ENCODE assay signal across 9 cellular contexts in genomic region chr13:26628706-26629105, GRCh38.
DNase-seq lines count a peak whose midpoint lies in the region; ATAC-seq and TF ChIP-seq lines count a peak whose summit lies in the region.
"Had no signal": no experiment of that assay in that cellular context is flagged by ENCODE, and none has a peak within 500 bp of the region (broad histone marks: within the 10 kb centered on the region; RNA-seq: fewer than 3 reads in every experiment).

No MANE protein-coding gene starts in this region.

- DNase-seq in COLO668 (lab: John Stamatoyannopoulos, UW; ENCODE audit: unreplicated experiment) (peak; percentile 36), HCT116 (ENCODE audit: low read depth, low spot score) (no peak), WERI-Rb-1 (peak; percentile 89), kidney epithelial cell (ENCODE audit: low read depth) (no peak), NCI-H2196 (lab: John Stamatoyannopoulos, UW; ENCODE audit: unreplicated experiment) (no peak)
- no peak for DNase-seq in activated CD8-positive, alpha-beta T cell treated with anti-CD3 and anti-CD28 coated beads, Interleukin-2, amount 10 ng/mL, durations not matched to agents 7 days and 5 days
- no peak for DNase-seq in activated CD4-positive, alpha-beta T cell treated with anti-CD3 and anti-CD28 coated beads, Interleukin-2, amount 50 U/mL, for 48 hours
- DNase-seq: NCI-H1436 had no signal

- H2AFZ ChIP-seq in HCT116 (ENCODE audit: low read depth, low read length, poor library complexity, severe bottlenecking), result no peak overlapping the region

- no peak overlapping the region for H3K4me2 ChIP-seq in HCT116 (ENCODE audit: low read length)

- H3K27me3 ChIP-seq in HCT116 (ENCODE audit: insufficient read depth, low read length) (no peaks in the 10 kb centered on the region), WERI-Rb-1 (ENCODE audit: insufficient read depth, low read depth, severe bottlenecking) (no peaks in the 10 kb centered on the region), kidney epithelial cell (ENCODE audit: control insufficient read depth, insufficient read depth, low read length) (no peaks in the 10 kb centered on the region)

- H3K4me3 Mint-ChIP-seq in activated CD8-positive, alpha-beta T cell treated with anti-CD3 and anti-CD28 coated beads, Interleukin-2, amount 10 ng/mL, durations not matched to agents 7 days and 5 days, result no peak overlapping the region

- no peak for TF ChIP-seq CTCF in HCT116 (IDR thresholded peaks at IDR 0.05 in 2 of 3, conservative IDR thresholded peaks at IDR 0.05 in 1 of 3; ENCODE audit: borderline replicate concordance in 1 of 3, insufficient read depth in 1 of 3, low read depth in 2 of 3, low read length in 2 of 3)
- TF ChIP-seq CTCF in WERI-Rb-1 (IDR thresholded peaks at IDR 0.05; ENCODE audit: low read depth, low read length), result peak; percentile 89
- TF ChIP-seq CTCF in kidney epithelial cell (IDR thresholded peaks at IDR 0.05; ENCODE audit: insufficient read depth, low read length, poor library complexity, severe bottlenecking), result peak; percentile 15

- intact Hi-C loops in HCT116 (cut with micrococcal nuclease), result no loop called here

- no peaks in the 10 kb centered on the region for H3K36me3 Mint-ChIP-seq in activated CD8-positive, alpha-beta T cell treated with anti-CD3 and anti-CD28 coated beads, Interleukin-2, amount 10 ng/mL, durations not matched to agents 7 days and 5 days (ENCODE audit: low read depth)

- no peak overlapping the region for H3K27ac Mint-ChIP-seq in activated CD8-positive, alpha-beta T cell treated with anti-CD3 and anti-CD28 coated beads, Interleukin-2, amount 10 ng/mL, durations not matched to agents 7 days and 5 days

- POLR2A ChIA-PET in HCT116 (lab: Charles Lee), result no interaction called here
- POLR2A ChIA-PET in activated CD8-positive, alpha-beta T cell treated with anti-CD3 and anti-CD28 coated beads, Interleukin-2, amount 10 ng/mL, durations not matched to agents 7 days and 5 days (lab: Charles Lee), result no interaction called here

- H3K9me3 ChIP-seq in HCT116 (ENCODE audit: control insufficient read depth in 1 of 2, insufficient read depth in 1 of 2, low read depth in 1 of 2, low read length in 2 of 2) (peaks cover 7 to 10% of the 10 kb centered on the region in 2 experiments; a peak in 2 of 4 replicates), WERI-Rb-1 (ENCODE audit: severe bottlenecking) (peaks cover 11% of the 10 kb centered on the region)

- RAD21 ChIA-PET in HCT116 (lab: Charles Lee; ENCODE audit: low non-redundant PET in 1 of 2, low total read pairs in 2 of 2, uncharacterized antibody in 2 of 2, unreplicated experiment in 2 of 2), result no interaction called here

- no peak for TF ChIP-seq RAD21 in HCT116 (IDR thresholded peaks at IDR 0.05; ENCODE audit: low read depth)

- no peaks in the 10 kb centered on the region for H3K27me3 Mint-ChIP-seq in activated CD8-positive, alpha-beta T cell treated with anti-CD3 and anti-CD28 coated beads, Interleukin-2, amount 10 ng/mL, durations not matched to agents 7 days and 5 days (ENCODE audit: low read depth)

- H3K79me2 ChIP-seq in HCT116 (ENCODE audit: insufficient read depth, low read length), result no peaks in the 10 kb centered on the region

- no peak for TF ChIP-seq POLR2A in HCT116 (IDR thresholded peaks at IDR 0.05; ENCODE audit: borderline replicate concordance, extremely low read depth, insufficient read depth, insufficient read length)

- peaks cover 9% of the 10 kb centered on the region for H3K9me3 Mint-ChIP-seq in activated CD8-positive, alpha-beta T cell treated with anti-CD3 and anti-CD28 coated beads, Interleukin-2, amount 10 ng/mL, durations not matched to agents 7 days and 5 days (ENCODE audit: insufficient read depth)

- CTCF ChIA-PET in HCT116 (lab: Charles Lee), result interaction anchor here (0.7 to 1.5 kb wide), 5 partner anchors 8 to 444 kb away, joined by 3 to 10 read pairs (median 3); no protein-coding TSS in a partner anchor
- CTCF ChIA-PET in activated CD8-positive, alpha-beta T cell treated with anti-CD3 and anti-CD28 coated beads, Interleukin-2, amount 10 ng/mL, durations not matched to agents 7 days and 5 days (lab: Charles Lee), result interaction anchor here (1.5 to 1.9 kb wide), 2 partner anchors 70 to 444 kb away, joined by 7 to 10 read pairs; no protein-coding TSS in a partner anchor

- H3K27ac ChIP-seq in HCT116 (ENCODE audit: low read depth, low read length), result no peak overlapping the region
- H3K27ac ChIP-seq in WERI-Rb-1, result peak overlapping the region; percentile 29

- no peak overlapping the region for H3K9ac ChIP-seq in HCT116 (ENCODE audit: low read length)

- BruUV-seq in HCT116 (replicated peaks; lab: Mats Ljungman, UMichigan), result no TSS peak

- H4K20me1 ChIP-seq in HCT116 (ENCODE audit: insufficient read depth), result no peaks in the 10 kb centered on the region

- H3K4me3 ChIP-seq in HCT116 (replicated peaks in 1 of 2; ENCODE audit: low read depth in 1 of 2, low read length in 2 of 2) (no peak overlapping the region), WERI-Rb-1 (ENCODE audit: low read depth, low read length) (no peak overlapping the region), kidney epithelial cell (ENCODE audit: low read depth, low read length) (no peak overlapping the region)

- no peaks in the 10 kb centered on the region for H3K4me1 Mint-ChIP-seq in activated CD8-positive, alpha-beta T cell treated with anti-CD3 and anti-CD28 coated beads, Interleukin-2, amount 10 ng/mL, durations not matched to agents 7 days and 5 days (ENCODE audit: low read depth)

- peak; percentile 53; the same call in 1 of the 2 replicates for ATAC-seq in HCT116
- no peak for ATAC-seq in activated CD8-positive, alpha-beta T cell treated with anti-CD3 and anti-CD28 coated beads, Interleukin-2, amount 10 ng/mL, durations not matched to agents 7 days and 5 days
- ATAC-seq in GM18517 (IDR thresholded peaks at IDR 0.05; ENCODE audit: unreplicated experiment), result no peak

- H3K36me3 ChIP-seq in HCT116 (ENCODE audit: control insufficient read depth in 1 of 2, insufficient read depth in 2 of 2, low read length in 2 of 2) (no peaks in the 10 kb centered on the region), WERI-Rb-1 (peaks cover 38% of the 10 kb centered on the region), kidney epithelial cell (ENCODE audit: control insufficient read depth, insufficient read depth, low read length) (no peaks in the 10 kb centered on the region)

- no peaks in the 10 kb centered on the region for H3K4me1 ChIP-seq in HCT116 (ENCODE audit: control insufficient read depth in 1 of 2, insufficient read depth in 2 of 2, low read length in 2 of 2)

- no peaks in the 10 kb centered on the region for H3K9me2 ChIP-seq in HCT116 (ENCODE audit: insufficient read depth)

TF ChIP-seq in HCT116, 20 proteins besides CTCF, POLR2A, EP300 and RAD21:
- TF ChIP-seq SP1 (IDR thresholded peaks at IDR 0.05; ENCODE audit: low read depth) (no peak), SRF (IDR thresholded peaks at IDR 0.05; ENCODE audit: low read depth) (no peak), YY1 (IDR thresholded peaks at IDR 0.05; ENCODE audit: extremely low read depth, insufficient replicate concordance, low read depth, low read length) (no peak), FOSL1 (IDR thresholded peaks at IDR 0.05; ENCODE audit: low read depth) (no peak), EGR1 (IDR thresholded peaks at IDR 0.05; ENCODE audit: low read depth) (no peak), ELF1 (IDR thresholded peaks at IDR 0.05; ENCODE audit: borderline replicate concordance, low read depth) (no peak), ZNF274 (IDR thresholded peaks at IDR 0.05; ENCODE audit: low read depth, low read length) (no peak), SIN3A (IDR thresholded peaks at IDR 0.05; ENCODE audit: low read depth) (no peak), ZFX (IDR thresholded peaks at IDR 0.05) (no peak), ZBTB33 (IDR thresholded peaks at IDR 0.05; ENCODE audit: extremely low read depth, insufficient replicate concordance, low read length) (no peak), TCF7L2 (IDR thresholded peaks at IDR 0.05; ENCODE audit: borderline replicate concordance, extremely low read depth, insufficient read depth, insufficient read length) (no peak), EZH2 (IDR thresholded peaks at IDR 0.05) (no peak), EZH2phosphoT487 (IDR thresholded peaks at IDR 0.05; ENCODE audit: borderline replicate concordance) (no peak), CEBPB (IDR thresholded peaks at IDR 0.05; ENCODE audit: low read depth) (no peak)
- TF ChIP-seq, protein P1, sequence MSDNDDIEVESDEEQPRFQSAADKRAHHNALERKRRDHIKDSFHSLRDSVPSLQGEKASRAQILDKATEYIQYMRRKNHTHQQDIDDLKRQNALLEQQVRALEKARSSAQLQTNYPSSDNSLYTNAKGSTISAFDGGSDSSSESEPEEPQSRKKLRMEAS (IDR thresholded peaks at IDR 0.05), result no peak
- TF ChIP-seq, protein P2, sequence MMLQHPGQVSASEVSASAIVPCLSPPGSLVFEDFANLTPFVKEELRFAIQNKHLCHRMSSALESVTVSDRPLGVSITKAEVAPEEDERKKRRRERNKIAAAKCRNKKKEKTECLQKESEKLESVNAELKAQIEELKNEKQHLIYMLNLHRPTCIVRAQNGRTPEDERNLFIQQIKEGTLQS (IDR thresholded peaks at IDR 0.05), result no peak

Comparison
In these comparisons a context has a peak if more than half of its experiments do, and no peak if none do; other contexts are left out.
1. DNase-seq: peak in COLO668 (single experiment) and WERI-Rb-1 (single experiment); none in HCT116 (single experiment), kidney epithelial cell (single experiment), activated CD8-positive, alpha-beta T cell treated with anti-CD3 and anti-CD28 coated beads, Interleukin-2, amount 10 ng/mL, durations not matched to agents 7 days and 5 days (single experiment), activated CD4-positive, alpha-beta T cell treated with anti-CD3 and anti-CD28 coated beads, Interleukin-2, amount 50 U/mL, for 48 hours (0 of 2) and NCI-H2196 (single experiment).
2. CTCF ChIP-seq: peak in WERI-Rb-1 (single experiment) and kidney epithelial cell (single experiment); none in HCT116 (0 of 3).